Comparison of ENCODE assay signal across 9 cellular contexts in the genomic region with DNA sequence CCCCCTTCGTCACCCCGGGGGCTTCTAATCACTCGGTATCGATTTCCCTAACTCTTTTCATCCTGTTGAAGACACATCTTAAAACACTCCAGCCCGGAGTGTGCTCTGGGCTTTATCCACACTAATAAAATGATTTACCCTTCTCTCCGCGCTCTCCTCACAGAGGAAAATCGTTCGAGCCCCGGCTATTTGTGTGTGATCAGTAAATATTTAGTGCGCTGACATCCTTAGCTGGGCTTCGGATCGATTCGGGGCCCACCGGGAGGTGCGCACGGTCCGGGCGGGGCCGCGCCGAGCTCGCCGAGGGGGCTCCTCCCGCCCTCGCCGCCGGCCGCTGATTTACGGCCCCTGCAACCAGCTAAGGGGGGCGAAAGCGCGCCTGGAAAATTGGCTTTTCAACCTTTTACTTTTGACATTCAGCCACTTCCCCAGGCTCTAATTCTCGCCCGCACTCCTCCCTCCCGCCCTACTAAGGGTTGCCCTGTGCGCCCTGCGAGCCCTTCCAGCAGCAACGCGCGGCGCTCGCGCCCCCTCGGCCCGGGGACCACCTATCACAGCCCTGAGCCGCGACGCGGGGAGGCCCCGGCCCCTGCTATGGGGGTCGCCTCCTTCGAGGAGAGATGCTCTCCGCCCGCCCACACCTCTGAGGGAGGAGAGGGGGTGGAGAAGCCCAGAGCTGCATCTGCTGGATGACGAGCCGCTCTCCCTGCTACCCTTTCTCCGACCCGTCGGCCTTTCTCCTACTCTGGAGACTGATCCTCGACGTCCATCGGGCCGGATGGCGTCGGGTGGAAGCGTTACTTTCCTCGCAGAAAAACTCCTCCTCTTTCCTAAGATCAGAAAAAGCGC. TPM values are rescaled to one million over a fixed set of nuclear protein-coding genes. Genes with fewer than 3 reads are reported as not detected.
DNase-seq lines count a peak whose midpoint lies in the region; TF ChIP-seq lines count a peak whose summit lies in the region.
"Had no signal": no experiment of that assay in that cellular context is flagged by ENCODE, and none has a peak within 500 bp of the region (broad histone marks: within the 10 kb centered on the region; RNA-seq: fewer than 3 reads in every experiment).

No MANE protein-coding gene starts in this region.

- H2AFZ ChIP-seq in hepatocyte = peak overlapping the region; percentile 66

- in situ Hi-C loops in astrocyte of the cerebellum (cut with HindIII; ENCODE audit: low sequenced_read_pairs) = loop anchor here (10.0 kb wide), 1 partner anchor 1058 kb away; no protein-coding TSS in a partner anchor

- H3K36me3 ChIP-seq in hepatocyte (replicated peaks; ENCODE audit: insufficient read depth, low read depth) = no peaks in the 10 kb centered on the region

- TF ChIP-seq CTCF in astrocyte of the cerebellum (IDR thresholded peaks at IDR 0.05; ENCODE audit: low read depth, low read length, missing control alignments) (no peak), hepatocyte (IDR thresholded peaks at IDR 0.05; ENCODE audit: poor library complexity) (no peak)

- peaks cover 23% of the 10 kb centered on the region for H3K4me1 ChIP-seq in hepatocyte (ENCODE audit: insufficient read depth)

- H3K4me3 ChIP-seq in astrocyte of the cerebellum (ENCODE audit: low read depth, low read length) (peak overlapping the region; percentile 36), hepatocyte (peak overlapping the region; percentile 27)

- H4K20me1 ChIP-seq in hepatocyte (ENCODE audit: insufficient read depth, poor library complexity, severe bottlenecking) = no peaks in the 10 kb centered on the region

- H3K4me2 ChIP-seq in hepatocyte = peak overlapping the region; percentile 84

- H3K9me3 ChIP-seq in hepatocyte (ENCODE audit: low read depth) = no peaks in the 10 kb centered on the region

- H3K9me2 ChIP-seq in hepatocyte (replicated peaks; ENCODE audit: insufficient read depth) = no peaks in the 10 kb centered on the region

- H3K79me2 ChIP-seq in hepatocyte = peaks cover 43% of the 10 kb centered on the region

- DNase-seq in EH (ENCODE audit: low read depth) (peak; percentile 15), astrocyte of the cerebellum (ENCODE audit: low read depth) (no peak), hepatocyte (ENCODE audit: low spot score) (peak; percentile 26), retina (peak; percentile 81), mucosa of gallbladder (ENCODE audit: low spot score) (no peak), NCI-H2107 treated with DMSO at 0.1 percent for 48 hours (lab: John Stamatoyannopoulos, UW; ENCODE audit: unreplicated experiment) (no peak), NCI-H1105 treated with DMSO at 0.1 percent for 48 hours (lab: John Stamatoyannopoulos, UW) (no peak)
- no peak for DNase-seq in activated T-cell treated with anti-CD3 and anti-CD28 coated beads, Interleukin-2, amount 50 U/mL, for 48 hours
- DNase-seq: NCI-H1048 had no signal

- WGBS in hepatocyte (ENCODE audit: low lambda C conversion rate, missing lambda C conversion rate) = 15% methylated on average over 57 of the region's 69 CpGs

- H3K27me3 ChIP-seq in hepatocyte = peaks cover 21% of the 10 kb centered on the region

- H3K27ac ChIP-seq in hepatocyte = peak overlapping the region; percentile 57

RNA-seq across cellular contexts. Expression of a gene that starts 7.9 kb away (rescaled TPM):
- total RNA-seq in hepatocyte = 16.5 and 23.0 TPM in 2 replicates
- polyA plus RNA-seq in hepatocyte = 27.9 and 28.3 TPM in 2 replicates
- total RNA-seq in mucosa of gallbladder = 288 TPM

Comparison
In these comparisons a context has a peak if more than half of its experiments do, and no peak if none do; other contexts are left out.
1. DNase-seq: peak in EH (single experiment), hepatocyte (single experiment) and retina (single experiment); none in astrocyte of the cerebellum (single experiment), mucosa of gallbladder (single experiment), NCI-H2107 treated with DMSO at 0.1 percent for 48 hours (single experiment), activated T-cell treated with anti-CD3 and anti-CD28 coated beads, Interleukin-2, amount 50 U/mL, for 48 hours (0 of 2) and NCI-H1105 treated with DMSO at 0.1 percent for 48 hours (single experiment).
2. RNA of a gene that starts 7.9 kb away (total RNA-seq): 288 TPM in mucosa of gallbladder (single experiment); 16.5 to 23.0 TPM in hepatocyte; every median in the first group is over 10 times any median in the second.